Comparison of ENCODE assay signal across 8 cellular contexts in the genomic region with DNA sequence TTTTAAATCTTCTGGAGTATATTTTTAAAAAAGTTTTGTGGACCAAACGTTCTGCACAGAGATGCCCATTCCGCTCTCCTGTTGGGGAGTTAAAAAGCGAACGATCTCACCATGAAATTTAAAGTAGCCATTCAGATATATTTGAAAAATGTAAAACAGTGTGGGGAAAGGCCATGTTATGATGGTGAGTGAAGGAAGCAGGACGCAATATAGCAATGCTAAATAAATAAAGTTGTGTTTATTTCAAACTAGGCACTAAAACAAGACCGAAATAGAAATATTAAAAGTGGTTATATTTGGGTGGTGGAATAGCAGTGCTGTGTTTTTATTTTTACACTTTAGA. TPM values are rescaled to one million over a fixed set of nuclear protein-coding genes. Genes with fewer than 3 reads are reported as not detected.
A peak's percentile ranks its signal among the peaks of the same experiment; 100 is the strongest.
DNase-seq lines count a peak whose midpoint lies in the region; FAIRE-seq and TF ChIP-seq lines count a peak whose summit lies in the region.

No MANE protein-coding gene starts in this region.

- peaks cover 5 to 13% of the 10 kb centered on the region in 2 experiments; a peak in 3 of 5 replicates for H3K9me3 Mint-ChIP-seq in H9

- H3K79me1 ChIP-seq in H9 (ENCODE audit: insufficient read depth, low read depth, low read length, poor library complexity, severe bottlenecking) = no peaks in the 10 kb centered on the region

- H3K4me1 ChIP-seq in H9 (ENCODE audit: insufficient read depth, low read length) (0 out of 2 replicates have a peak, but pooled peaks cover 2% of the 10 kb centered on the region), iPS-15b (ENCODE audit: control insufficient read depth, insufficient read depth, low read length) (no peaks in the 10 kb centered on the region), tibial artery (peaks cover 0 to 17% (median 12%) of the 10 kb centered on the region in 4 donors)

- no peak overlapping the region for H3K18ac ChIP-seq in H9 (ENCODE audit: insufficient read length, low read depth, low read length)

- H3K14ac ChIP-seq in H9 (ENCODE audit: insufficient read depth, low read length) = no peak overlapping the region

- no peak overlapping the region for H2AK5ac ChIP-seq in H9 (ENCODE audit: insufficient read length, low read length)

- H4K20me1 ChIP-seq in H9 (ENCODE audit: control insufficient read depth, insufficient read depth, insufficient read length) = no peaks in the 10 kb centered on the region

- no peak overlapping the region for H2BK15ac ChIP-seq in H9 (ENCODE audit: low read depth, low read length)

- no peak overlapping the region for H3K4ac ChIP-seq in H9 (ENCODE audit: low read depth, low read length)

- no peak overlapping the region for H2BK12ac ChIP-seq in H9 (ENCODE audit: insufficient read length, low read depth, low read length)

- H3K23me2 ChIP-seq in H9 (ENCODE audit: insufficient read length, low read depth, low read length, poor library complexity, severe bottlenecking) = peaks cover 10% of the 10 kb centered on the region

- H3K4me1 Mint-ChIP-seq in H9 = peaks cover 7 to 10% of the 10 kb centered on the region in 2 experiments

- H3K27me3 Mint-ChIP-seq in H9 (ENCODE audit: low read depth) = peaks cover 23% of the 10 kb centered on the region

- H3K4me3 Mint-ChIP-seq in H9 = peak overlapping the region; percentile 74 to 86

- intact Hi-C loops in tibial artery (cut with DNase I; ENCODE audit: low total_unique reads) = no loop called here

- POLR2A ChIA-PET in BJ (lab: Charles Lee) = no interaction called here

- H3K36me3 Mint-ChIP-seq in H9 (ENCODE audit: insufficient read depth in 1 of 3, low read depth in 3 of 3) = no peaks in the 10 kb centered on the region; a peak in 2 of 7 replicates

- DNase-seq in BJ (ENCODE audit: low read depth) = no peak
- no peak for DNase-seq in H9
- no peak for DNase-seq in WERI-Rb-1
- DNase-seq in tibial artery = no peak
- no peak for DNase-seq in NCI-H187 treated with DMSO at 0.1 percent for 48 hours (lab: John Stamatoyannopoulos, UW)
- no peak for DNase-seq in D721Med (ENCODE audit: insufficient read length, low spot score)
- DNase-seq in cerebellar cortex (ENCODE audit: low spot score) = no peak

- H3K79me2 ChIP-seq in H9 (ENCODE audit: insufficient read depth, low read length) = no peaks in the 10 kb centered on the region

- H3K56ac ChIP-seq in H9 (ENCODE audit: insufficient read length, low read depth, low read length) = no peak overlapping the region

- no peaks in the 10 kb centered on the region for H3K27me3 ChIP-seq in BJ (ENCODE audit: control insufficient read depth, insufficient read depth, low read length)
- H3K27me3 ChIP-seq in H9 (ENCODE audit: insufficient read depth, low read length) = no peaks in the 10 kb centered on the region
- no peaks in the 10 kb centered on the region for H3K27me3 ChIP-seq in WERI-Rb-1 (ENCODE audit: insufficient read depth, low read depth, severe bottlenecking)
- peaks cover 6% of the 10 kb centered on the region for H3K27me3 ChIP-seq in iPS-15b (ENCODE audit: control insufficient read depth, insufficient read depth, low read length)
- H3K27me3 ChIP-seq in tibial artery = no peaks in the 10 kb centered on the region

- no peak overlapping the region for H2BK120ac ChIP-seq in H9 (ENCODE audit: low read depth, low read length, poor library complexity, severe bottlenecking)

- H3K27ac Mint-ChIP-seq in H9 = peak overlapping the region in 2 of 3 experiments; percentile 23 to 62; a peak in 3 of 7 replicates

- no peak overlapping the region for H4K8ac ChIP-seq in H9 (replicated peaks; ENCODE audit: insufficient read length, low read depth, low read length)

- no peak overlapping the region for H3K23ac ChIP-seq in H9 (ENCODE audit: insufficient read length, low read depth, low read length)

- H3K4me3 ChIP-seq in BJ (ENCODE audit: low read depth, low read length) = peak overlapping the region; percentile 50
- H3K4me3 ChIP-seq in WERI-Rb-1 (ENCODE audit: low read depth, low read length) = peak overlapping the region; percentile 59
- peak overlapping the region; percentile 90 for H3K4me3 ChIP-seq in iPS-15b (ENCODE audit: low read depth, low read length)
- peak overlapping the region; percentile 47 to 58 for H3K4me3 ChIP-seq in tibial artery

- no peak overlapping the region for H2BK5ac ChIP-seq in H9 (ENCODE audit: insufficient read length, low read length)

- no peak for TF ChIP-seq CTCF in BJ (IDR thresholded peaks at IDR 0.05; ENCODE audit: insufficient read depth, low read depth, low read length)
- no peak for TF ChIP-seq CTCF in H9 (conservative IDR thresholded peaks at IDR 0.05)
- TF ChIP-seq CTCF in WERI-Rb-1 (IDR thresholded peaks at IDR 0.05; ENCODE audit: low read depth, low read length) = no peak
- no peak for TF ChIP-seq CTCF in tibial artery (IDR thresholded peaks at IDR 0.05)
- no peak for TF ChIP-seq CTCF in D721Med (IDR thresholded peaks at IDR 0.05; ENCODE audit: insufficient read depth, missing control alignments)

- H3K27ac ChIP-seq in H9 (ENCODE audit: insufficient read length, low read depth, low read length) (no peak overlapping the region), WERI-Rb-1 (0 out of 2 replicates have a peak overlapping the region, but pooled peaks have one; percentile 12), tibial artery (peak overlapping the region; percentile 64)

- CTCF ChIA-PET in BJ (lab: Yijun Ruan, JAX) = interaction anchor here (0.9 to 1.1 kb wide), 2 partner anchors 9 to 66 kb away, joined by 3 read pairs; no protein-coding TSS in a partner anchor

- 100% methylated on average over 1 of the region's 6 CpGs for WGBS in H9 (ENCODE audit: extremely low coverage, insufficient read length, low lambda C conversion rate)

- H3K36me3 ChIP-seq in BJ (ENCODE audit: control insufficient read depth, insufficient read depth, low read length) = no peaks in the 10 kb centered on the region
- no peaks in the 10 kb centered on the region for H3K36me3 ChIP-seq in WERI-Rb-1
- no peaks in the 10 kb centered on the region for H3K36me3 ChIP-seq in iPS-15b (ENCODE audit: control insufficient read depth, insufficient read depth, low read length)
- no peaks in the 10 kb centered on the region for H3K36me3 ChIP-seq in tibial artery

- no peak overlapping the region for H4K91ac ChIP-seq in H9 (ENCODE audit: insufficient read length, low read depth, low read length)

- peak overlapping the region; percentile 80 for H3K4me2 ChIP-seq in H9 (ENCODE audit: insufficient read depth, insufficient read length, low read length)

- no peak overlapping the region for H2BK20ac ChIP-seq in H9 (ENCODE audit: low read depth, low read length, poor library complexity, severe bottlenecking)

- FAIRE-seq in D721Med (lab: Jason Lieb, UNC) = no peak

- H3K9ac ChIP-seq in H9 (ENCODE audit: extremely low read depth, insufficient read length, low read length) (peak overlapping the region; percentile 28), iPS-15b (ENCODE audit: low read depth, low read length) (no peak overlapping the region)

- peak overlapping the region; percentile 87 for H2AFZ ChIP-seq in H9 (ENCODE audit: low read length)

- no peak overlapping the region for H3T11ph ChIP-seq in H9 (ENCODE audit: low read length)

- no peak overlapping the region for H4K5ac ChIP-seq in H9 (ENCODE audit: insufficient read length, low read depth, low read length)

- H3K9me3 ChIP-seq in H9 (ENCODE audit: control insufficient read depth, low read depth, low read length) (no peaks in the 10 kb centered on the region), WERI-Rb-1 (ENCODE audit: severe bottlenecking) (no peaks in the 10 kb centered on the region), iPS-15b (ENCODE audit: control insufficient read depth, insufficient read depth, low read length) (no peaks in the 10 kb centered on the region), tibial artery (no peaks in the 10 kb centered on the region)

RNA-seq across cellular contexts. Expression of gene CCDC13, which starts 0.3 kb away (rescaled TPM):
- 0.16 and 0.18 TPM in 2 replicates for polyA plus RNA-seq in BJ (2011; rRNA removed)
- 0.28 TPM in 1 of 2 replicates, not detected in the other for polyA minus RNA-seq in BJ (2011; rRNA and poly(A)+ RNA removed)
- not detected in 2 replicates for total RNA-seq in H9 (2021)

RNA-seq across cellular contexts. Expression of gene HIGD1A, which starts 30.9 kb away (rescaled TPM):
- polyA plus RNA-seq in BJ (2011; rRNA removed) = 51.1 and 144 TPM in 2 replicates
- polyA minus RNA-seq in BJ (2011; rRNA and poly(A)+ RNA removed) = 12.7 and 17.1 TPM in 2 replicates
- total RNA-seq in H9 (2021) = 77.6 and 84.2 TPM in 2 replicates

RNA-seq across cellular contexts. Expression of gene ACKR2, which starts 35.9 kb away (rescaled TPM):
- 0.15 TPM in 1 of 2 replicates, not detected in the other for polyA plus RNA-seq in BJ (2011; rRNA removed)
- polyA minus RNA-seq in BJ (2011; rRNA and poly(A)+ RNA removed) = 0.51 TPM in 1 of 2 replicates, not detected in the other
- 0.13 TPM in 1 of 2 replicates, not detected in the other for total RNA-seq in H9 (2021)
